Comparison of ENCODE assay signal across 9 cellular contexts in the genomic region with DNA sequence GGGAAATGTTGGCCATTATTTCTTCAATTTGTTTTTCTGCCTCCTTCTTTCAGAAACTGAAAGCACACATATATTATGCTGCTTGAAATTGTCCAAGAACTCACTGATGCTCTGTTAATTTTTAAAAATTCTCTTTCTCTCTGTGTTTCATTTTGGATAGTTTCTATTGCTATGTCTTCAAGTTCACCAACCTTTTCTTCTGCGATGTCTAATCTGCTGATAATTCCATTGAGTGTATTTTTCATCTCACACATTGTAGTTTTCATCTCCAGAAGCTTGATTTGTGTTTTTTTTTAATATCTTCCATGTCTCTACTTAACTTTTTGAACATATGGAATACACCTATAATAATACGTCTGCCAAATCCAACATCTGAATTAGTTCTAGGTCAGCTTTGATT.
"Had no signal": no experiment of that assay in that cellular context is flagged by ENCODE, and none has a peak within 500 bp of the region (broad histone marks: within the 10 kb centered on the region; RNA-seq: fewer than 3 reads in every experiment).

No MANE protein-coding gene starts in this region.

- H3K27ac Mint-ChIP-seq: HFFc6 had no signal

- H2AFZ ChIP-seq: GM23248 had no signal

- H3K9me3 Mint-ChIP-seq: HFFc6 had no signal

- H3K4me3 ChIP-seq: GM23248, HAP-1 had no signal

- DNase-seq: GM23248, GOT3, H7, HFFc6, IMR-90, KBM-7 had no signal

- H3K27ac ChIP-seq: GM23248, HL-60, KMS-11 had no signal

- H3K4me3 Mint-ChIP-seq: HFFc6 had no signal

- H3K36me3 ChIP-seq: HAP-1 had no signal

- H3K9ac ChIP-seq: GM23248, KMS-11 had no signal

- H3K9me3 ChIP-seq: HAP-1 had no signal

- H3K4me2 ChIP-seq: KMS-11 had no signal
